Comparison of ENCODE assay signal across 3 cellular contexts in the genomic region with DNA sequence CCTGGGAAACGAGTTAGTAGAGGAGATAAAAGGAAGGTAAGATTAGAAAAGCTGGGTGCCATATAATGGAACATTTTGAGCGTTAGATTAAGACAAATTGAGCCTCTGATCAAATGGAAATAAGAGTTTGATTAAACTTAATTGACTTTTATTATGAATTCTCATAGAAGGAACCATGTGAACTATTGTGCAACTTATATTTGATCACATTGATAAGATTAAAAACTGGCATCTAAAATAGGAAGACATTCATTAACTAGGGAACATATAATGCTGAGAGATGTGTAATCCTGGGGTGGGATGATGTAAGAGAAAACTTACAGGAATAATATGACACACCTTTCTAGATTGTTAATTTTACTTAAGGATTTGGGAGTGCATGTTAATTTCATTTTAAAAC.
TF ChIP-seq lines count a peak whose summit lies in the region.

No MANE protein-coding gene starts in this region.

TF ChIP-seq in IMR-90, 13 proteins besides CTCF, POLR2A, EP300 and RAD21:
- TF ChIP-seq SMC3 (IDR thresholded peaks at IDR 0.05; ENCODE audit: low read depth, low read length) (no peak), CEBPB (IDR thresholded peaks at IDR 0.05; ENCODE audit: low read depth, low read length) (peak; percentile 71)

TF ChIP-seq in K562, 482 proteins besides CTCF, POLR2A, EP300 and RAD21 (continues in another document):
- TF ChIP-seq STAT6 (CRISPR knock-in tag; IDR thresholded peaks at IDR 0.05) = no peak
- TF ChIP-seq NCOA2 (IDR thresholded peaks at IDR 0.05; ENCODE audit: partially characterized antibody in 2 of 2) = no peak
- TF ChIP-seq CEBPB (tag; IDR thresholded peaks at IDR 0.05) = peak; percentile 63; the same call in 1 of the 2 replicates
- no peak for TF ChIP-seq SAFB (IDR thresholded peaks at IDR 0.05; ENCODE audit: borderline replicate concordance, low read depth, low read length)
- TF ChIP-seq ZNF445 (CRISPR knock-in tag; IDR thresholded peaks at IDR 0.05; ENCODE audit: low read depth) = no peak
- no peak for TF ChIP-seq SMARCA4 (IDR thresholded peaks at IDR 0.05)
- no peak for TF ChIP-seq ZBTB49 (CRISPR knock-in tag; IDR thresholded peaks at IDR 0.05; ENCODE audit: borderline replicate concordance)
- TF ChIP-seq CEBPG (CRISPR knock-in tag; IDR thresholded peaks at IDR 0.05) = no peak
- peak; percentile 29 to 81; a peak in 2 of 4 replicates for TF ChIP-seq CEBPG (tag; conservative IDR thresholded peaks at IDR 0.05 in 1 of 2, IDR thresholded peaks at IDR 0.05 in 1 of 2)
- no peak for TF ChIP-seq SLC30A9 (CRISPR knock-in tag; IDR thresholded peaks at IDR 0.05)
- TF ChIP-seq CXXC5 (CRISPR knock-in tag; IDR thresholded peaks at IDR 0.05) = no peak
- no peak for TF ChIP-seq TAF1 (IDR thresholded peaks at IDR 0.05; ENCODE audit: control insufficient read depth, extremely low read depth, insufficient read depth, low read length, severe bottlenecking)
- no peak for TF ChIP-seq ZNF354B (CRISPR knock-in tag; IDR thresholded peaks at IDR 0.05)

TF ChIP-seq in HepG2, 621 proteins besides CTCF, POLR2A, EP300 and RAD21:
- TF ChIP-seq ZSCAN25 (CRISPR knock-in tag; IDR thresholded peaks at IDR 0.05) (no peak), ZNF614 (CRISPR knock-in tag; IDR thresholded peaks at IDR 0.05; ENCODE audit: borderline replicate concordance) (no peak), CEBPB (IDR thresholded peaks at IDR 0.05; ENCODE audit: borderline replicate concordance, low read depth, low read length) (peak; percentile 61; the same call in 1 of the 2 replicates)
